ENCODE assay signal across 1 cellular context in the genomic region with DNA sequence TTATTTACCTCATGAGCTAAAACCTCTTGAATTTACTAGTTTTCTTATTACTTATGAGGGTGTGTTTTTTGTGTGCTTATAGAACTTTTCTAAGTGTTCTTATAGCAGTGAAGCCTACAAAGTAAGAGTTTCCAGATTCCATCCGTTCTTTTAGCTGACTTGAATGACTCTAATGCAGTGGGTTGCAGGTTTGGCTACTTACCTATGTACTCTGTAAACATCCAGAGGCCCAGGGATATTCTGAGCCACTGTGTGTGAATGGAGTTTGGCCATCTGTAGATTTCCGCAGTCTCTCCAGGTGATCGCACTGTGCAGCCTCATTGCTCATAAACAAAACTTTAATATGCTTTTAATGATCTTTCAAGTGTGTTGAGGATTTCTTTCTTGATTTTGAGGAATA.
TF ChIP-seq lines count a peak whose summit lies in the region.

No MANE protein-coding gene starts in this region.

TF ChIP-seq in HepG2, 621 proteins besides CTCF, POLR2A, EP300 and RAD21 (continued from another document):
- TF ChIP-seq CSRNP1 (CRISPR knock-in tag; IDR thresholded peaks at IDR 0.05) (no peak), ZNF383 (CRISPR knock-in tag; IDR thresholded peaks at IDR 0.05; ENCODE audit: borderline replicate concordance) (no peak), SIN3A (IDR thresholded peaks at IDR 0.05; ENCODE audit: borderline replicate concordance, low read depth, low read length) (no peak), HDAC1 (CRISPR knock-in tag; IDR thresholded peaks at IDR 0.05) (no peak), DNMT1 (CRISPR knock-in tag; IDR thresholded peaks at IDR 0.05) (no peak), ZNF431 (CRISPR knock-in tag; IDR thresholded peaks at IDR 0.05; ENCODE audit: borderline replicate concordance, low read depth) (no peak), ZNF557 (CRISPR knock-in tag; IDR thresholded peaks at IDR 0.05) (no peak), FOXK1 (CRISPR knock-in tag; IDR thresholded peaks at IDR 0.05; ENCODE audit: borderline replicate concordance, low read depth) (no peak), MIER2 (CRISPR knock-in tag; IDR thresholded peaks at IDR 0.05) (no peak), JDP2 (CRISPR knock-in tag; IDR thresholded peaks at IDR 0.05; ENCODE audit: borderline replicate concordance) (no peak), ZNF496 (CRISPR knock-in tag; IDR thresholded peaks at IDR 0.05; ENCODE audit: insufficient replicate concordance) (no peak), JUN (CRISPR knock-in tag; IDR thresholded peaks at IDR 0.05) (no peak), ZNF225 (CRISPR knock-in tag; IDR thresholded peaks at IDR 0.05) (no peak)
TF ChIP-seq in HepG2: peak in this region for 0.
